ENCODE assay signal across 1 cellular context in genomic region chr5:9540791-9541190, GRCh38.
TF ChIP-seq lines count a peak whose summit lies in the region.

No MANE protein-coding gene starts in this region.

TF ChIP-seq in IMR-90, 13 proteins besides CTCF, POLR2A, EP300 and RAD21:
- TF ChIP-seq, protein P1, sequence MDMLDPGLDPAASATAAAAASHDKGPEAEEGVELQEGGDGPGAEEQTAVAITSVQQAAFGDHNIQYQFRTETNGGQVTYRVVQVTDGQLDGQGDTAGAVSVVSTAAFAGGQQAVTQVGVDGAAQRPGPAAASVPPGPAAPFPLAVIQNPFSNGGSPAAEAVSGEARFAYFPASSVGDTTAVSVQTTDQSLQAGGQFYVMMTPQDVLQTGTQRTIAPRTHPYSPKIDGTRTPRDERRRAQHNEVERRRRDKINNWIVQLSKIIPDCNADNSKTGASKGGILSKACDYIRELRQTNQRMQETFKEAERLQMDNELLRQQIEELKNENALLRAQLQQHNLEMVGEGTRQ (IDR thresholded peaks at IDR 0.05; ENCODE audit: low read depth, low read length): no peak
- TF ChIP-seq RFX5 (IDR thresholded peaks at IDR 0.05; ENCODE audit: low read depth, low read length) (no peak), MXI1 (IDR thresholded peaks at IDR 0.05; ENCODE audit: borderline replicate concordance, low read depth, low read length) (no peak), BHLHE40 (IDR thresholded peaks at IDR 0.05; ENCODE audit: low read depth, low read length) (no peak), CEBPB (IDR thresholded peaks at IDR 0.05; ENCODE audit: low read depth, low read length) (no peak), MAFK (IDR thresholded peaks at IDR 0.05; ENCODE audit: low read depth, low read length) (no peak), SMC3 (IDR thresholded peaks at IDR 0.05; ENCODE audit: low read depth, low read length) (no peak), FOS (IDR thresholded peaks at IDR 0.05; ENCODE audit: low read depth, low read length) (no peak), RCOR1 (IDR thresholded peaks at IDR 0.05; ENCODE audit: insufficient replicate concordance, low read length) (no peak)
- TF ChIP-seq, protein P2, sequence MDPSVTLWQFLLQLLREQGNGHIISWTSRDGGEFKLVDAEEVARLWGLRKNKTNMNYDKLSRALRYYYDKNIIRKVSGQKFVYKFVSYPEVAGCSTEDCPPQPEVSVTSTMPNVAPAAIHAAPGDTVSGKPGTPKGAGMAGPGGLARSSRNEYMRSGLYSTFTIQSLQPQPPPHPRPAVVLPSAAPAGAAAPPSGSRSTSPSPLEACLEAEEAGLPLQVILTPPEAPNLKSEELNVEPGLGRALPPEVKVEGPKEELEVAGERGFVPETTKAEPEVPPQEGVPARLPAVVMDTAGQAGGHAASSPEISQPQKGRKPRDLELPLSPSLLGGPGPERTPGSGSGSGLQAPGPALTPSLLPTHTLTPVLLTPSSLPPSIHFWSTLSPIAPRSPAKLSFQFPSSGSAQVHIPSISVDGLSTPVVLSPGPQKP (IDR thresholded peaks at IDR 0.05; ENCODE audit: borderline replicate concordance, low read depth, low read length): no peak
